Comparison of ENCODE assay signal across 14 cellular contexts in the genomic region with DNA sequence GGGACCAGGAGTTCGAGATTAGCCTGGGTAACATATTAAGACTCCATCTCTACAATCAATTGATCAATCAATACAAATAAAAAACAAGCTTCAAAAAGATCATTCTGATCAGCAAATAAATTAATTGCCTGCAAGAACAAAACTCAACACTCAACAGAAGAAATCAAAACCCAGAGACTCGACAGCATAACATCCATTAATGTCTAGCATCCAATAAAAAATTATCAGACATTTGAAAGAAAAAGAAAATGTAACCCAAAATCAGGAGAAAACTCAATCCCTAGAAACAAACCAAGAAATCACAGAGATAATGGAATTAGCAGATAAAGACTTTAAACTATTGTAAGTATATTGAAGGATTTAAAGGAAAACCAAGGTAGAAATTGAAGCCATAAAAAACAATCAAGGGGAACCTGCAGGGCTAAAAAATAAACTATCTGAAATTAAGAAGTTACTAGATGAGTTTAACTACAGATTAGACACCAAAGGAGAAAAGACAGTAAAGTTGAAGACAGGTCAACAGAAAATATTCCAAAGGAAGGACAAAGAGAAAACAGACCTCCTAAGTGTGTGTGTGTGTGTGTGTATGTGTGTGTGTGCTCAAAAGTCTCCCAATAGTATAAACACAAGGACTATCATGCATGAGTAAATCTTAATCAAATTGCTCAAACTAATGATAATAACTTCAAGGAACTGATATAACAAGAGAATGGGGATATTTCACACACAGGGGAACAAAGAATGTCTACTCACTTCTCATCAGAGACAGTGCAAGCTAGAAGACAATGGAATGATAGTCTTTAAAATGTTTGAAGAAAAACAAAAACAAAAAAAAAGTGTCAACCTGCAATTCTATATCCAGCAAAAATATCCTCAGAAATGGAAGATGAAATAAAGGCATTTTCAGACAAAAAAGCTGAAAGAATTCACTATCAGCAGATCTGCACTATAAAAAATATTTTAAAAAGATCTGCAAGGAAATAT. TPM values are rescaled to one million over a fixed set of nuclear protein-coding genes. Genes with fewer than 3 reads are reported as not detected.
DNase-seq lines count a peak whose midpoint lies in the region; ATAC-seq, FAIRE-seq and TF ChIP-seq lines count a peak whose summit lies in the region.
"Had no signal": no experiment of that assay in that cellular context is flagged by ENCODE, and none has a peak within 500 bp of the region (broad histone marks: within the 10 kb centered on the region; RNA-seq: fewer than 3 reads in every experiment).

No MANE protein-coding gene starts in this region.

- intact Hi-C loops in left ventricle myocardium inferior (cut with micrococcal nuclease), result no loop called here
- intact Hi-C loops in left cardiac atrium (cut with DNase I), result no loop called here
- intact Hi-C loops in pancreas (cut with DNase I), result loop anchor here in 1 of 3 donors (5.0 kb wide), 1 partner anchor 240 kb away; no protein-coding TSS in a partner anchor

- no peak overlapping the region for H3K27ac Mint-ChIP-seq in endothelial cell (ENCODE audit: unreplicated experiment)

- H3K36me3 ChIP-seq in left ventricle myocardium inferior (peaks cover 72% of the 10 kb centered on the region), Loucy (ENCODE audit: insufficient read depth, low read length) (peaks cover 58% of the 10 kb centered on the region), pancreas (peaks cover 3 to 51% (median 11%) of the 10 kb centered on the region in 3 donors)

- ATAC-seq in left cardiac atrium, result no peak
- no peak for ATAC-seq in pancreas
- ATAC-seq: A549 had no signal

- H3K4me3 ChIP-seq in left ventricle myocardium inferior (no peak overlapping the region), Loucy (ENCODE audit: low read length, poor library complexity, severe bottlenecking) (no peak overlapping the region), pancreas (no peak overlapping the region)
- H3K4me3 ChIP-seq: A549 had no signal

- peak overlapping the region; percentile 17 for H3K4me3 Mint-ChIP-seq in endothelial cell (ENCODE audit: unreplicated experiment)

- peaks cover 11% of the 10 kb centered on the region for H4K20me1 ChIP-seq in Loucy (ENCODE audit: insufficient read depth, low read length, poor library complexity, severe bottlenecking)

- no peak for FAIRE-seq in pancreas (lab: Jason Lieb, UNC)
- FAIRE-seq: A549, GM18507 had no signal

- peaks cover 1% of the 10 kb centered on the region for H3K27me3 Mint-ChIP-seq in endothelial cell (ENCODE audit: unreplicated experiment)

- peaks cover 16% of the 10 kb centered on the region for H3K9me3 ChIP-seq in left ventricle myocardium inferior (replicated peaks)
- H3K9me3 ChIP-seq in Loucy (ENCODE audit: insufficient read depth, low read depth, low read length), result peaks cover 13% of the 10 kb centered on the region; the same call in 1 of the 2 replicates
- no peaks in the 10 kb centered on the region for H3K9me3 ChIP-seq in pancreas
- H3K9me3 ChIP-seq: BE2C had no signal

- H2AFZ ChIP-seq in Loucy (ENCODE audit: low read length), result no peak overlapping the region

- no peak for TF ChIP-seq CTCF in left ventricle myocardium inferior (IDR thresholded peaks at IDR 0.05; ENCODE audit: borderline replicate concordance)
- no peak for TF ChIP-seq CTCF in Loucy (conservative IDR thresholded peaks at IDR 0.05; ENCODE audit: low read length)
- no peak for TF ChIP-seq CTCF in endothelial cell (IDR thresholded peaks at IDR 0.05; ENCODE audit: unreplicated experiment)
- no peak for TF ChIP-seq CTCF in pancreas (IDR thresholded peaks at IDR 0.05)

- H3F3A ChIP-seq in Loucy (ENCODE audit: low read depth), result no peaks in the 10 kb centered on the region

- WGBS in pancreas, 2 donors, result 98% methylated on average over 2 of the region's 2 CpGs

- no peaks in the 10 kb centered on the region for H3K9me3 Mint-ChIP-seq in endothelial cell (ENCODE audit: unreplicated experiment)

- H3K9me2 ChIP-seq in Loucy (replicated peaks; ENCODE audit: low read depth, low read length), result no peaks in the 10 kb centered on the region

- H3K9ac ChIP-seq in Loucy (ENCODE audit: low read depth, low read length, poor library complexity, severe bottlenecking), result no peak overlapping the region

- H3K4me2 ChIP-seq in Loucy (ENCODE audit: low read depth, low read length, poor library complexity, severe bottlenecking), result peak overlapping the region; percentile 9
- H3K4me2 ChIP-seq: A549 had no signal

- H3K27ac ChIP-seq in left ventricle myocardium inferior (replicated peaks) (peak overlapping the region; percentile 77), pancreas (no peak overlapping the region)
- H3K27ac ChIP-seq: A549, C4-2B had no signal

- H3K36me3 Mint-ChIP-seq in endothelial cell (ENCODE audit: low read depth, unreplicated experiment), result peaks cover 39% of the 10 kb centered on the region

- no peaks in the 10 kb centered on the region for H3K27me3 ChIP-seq in left ventricle myocardium inferior (ENCODE audit: low read depth)
- H3K27me3 ChIP-seq in Loucy (ENCODE audit: insufficient read depth, low read length, poor library complexity, severe bottlenecking), result no peaks in the 10 kb centered on the region
- H3K27me3 ChIP-seq in pancreas, result no peaks in the 10 kb centered on the region
- H3K27me3 ChIP-seq: BE2C had no signal

- peaks cover 54% of the 10 kb centered on the region for H3K79me2 ChIP-seq in Loucy (ENCODE audit: insufficient read depth, low read length)

- H3K4me1 ChIP-seq in left ventricle myocardium inferior (peaks cover 76% of the 10 kb centered on the region), Loucy (ENCODE audit: insufficient read depth, low read length, poor library complexity, severe bottlenecking) (peaks cover 32% of the 10 kb centered on the region), pancreas (peaks cover 12 to 28% (median 19%) of the 10 kb centered on the region in 3 donors)
- H3K4me1 ChIP-seq: BE2C had no signal

- H3K4me1 Mint-ChIP-seq in endothelial cell (ENCODE audit: unreplicated experiment), result peaks cover 39% of the 10 kb centered on the region

- DNase-seq in left ventricle myocardium inferior, result no peak
- no peak for DNase-seq in left cardiac atrium
- no peak for DNase-seq in endothelial cell (ENCODE audit: low spot score)
- no peak for DNase-seq in stimulated activated CD4-positive, alpha-beta T cell treated with anti-CD3 and anti-CD28 coated beads, Interleukin-4, amount 100 ng/mL, for 4 hours
- no peak for DNase-seq in pancreas
- no peak for DNase-seq in NCI-H187 treated with DMSO at 0.1 percent for 48 hours (lab: John Stamatoyannopoulos, UW)
- DNase-seq: BE2C, HCEC 1CT had no signal

RNA-seq across cellular contexts. Expression of a gene that starts 7.7 kb away (rescaled TPM):
- 107 TPM for total RNA-seq in left ventricle myocardium inferior
- 100 to 1,000 TPM in 1 of 2 donors, 10 to 100 TPM in 1; 83.7 to 104 TPM for total RNA-seq in left cardiac atrium
- total RNA-seq in endothelial cell (ENCODE audit: unreplicated experiment), result 97.5 TPM
- 10 to 100 TPM; 32.9 to 62.1 (median 37.2) TPM for total RNA-seq in pancreas
- 10 to 100 TPM; 22.4 to 24.1 TPM for polyA plus RNA-seq in pancreas

RNA-seq across cellular contexts. Expression of a gene that starts 58.3 kb away (rescaled TPM):
- total RNA-seq in left ventricle myocardium inferior (0.19 TPM), left cardiac atrium (under 1 TPM; 0.09 to 0.10 TPM), endothelial cell (ENCODE audit: unreplicated experiment) (not detected), pancreas (under 1 TPM; 0.20 to 0.98 (median 0.60) TPM)
- polyA plus RNA-seq in pancreas, result 1 to 10 TPM in 1 of 2 donors, under 1 TPM in 1; 0.61 to 3.4 TPM
- total RNA-seq: Daoy, H4 had no signal
